9 cellular contexts compared by ENCODE assay signal in the genomic region with DNA sequence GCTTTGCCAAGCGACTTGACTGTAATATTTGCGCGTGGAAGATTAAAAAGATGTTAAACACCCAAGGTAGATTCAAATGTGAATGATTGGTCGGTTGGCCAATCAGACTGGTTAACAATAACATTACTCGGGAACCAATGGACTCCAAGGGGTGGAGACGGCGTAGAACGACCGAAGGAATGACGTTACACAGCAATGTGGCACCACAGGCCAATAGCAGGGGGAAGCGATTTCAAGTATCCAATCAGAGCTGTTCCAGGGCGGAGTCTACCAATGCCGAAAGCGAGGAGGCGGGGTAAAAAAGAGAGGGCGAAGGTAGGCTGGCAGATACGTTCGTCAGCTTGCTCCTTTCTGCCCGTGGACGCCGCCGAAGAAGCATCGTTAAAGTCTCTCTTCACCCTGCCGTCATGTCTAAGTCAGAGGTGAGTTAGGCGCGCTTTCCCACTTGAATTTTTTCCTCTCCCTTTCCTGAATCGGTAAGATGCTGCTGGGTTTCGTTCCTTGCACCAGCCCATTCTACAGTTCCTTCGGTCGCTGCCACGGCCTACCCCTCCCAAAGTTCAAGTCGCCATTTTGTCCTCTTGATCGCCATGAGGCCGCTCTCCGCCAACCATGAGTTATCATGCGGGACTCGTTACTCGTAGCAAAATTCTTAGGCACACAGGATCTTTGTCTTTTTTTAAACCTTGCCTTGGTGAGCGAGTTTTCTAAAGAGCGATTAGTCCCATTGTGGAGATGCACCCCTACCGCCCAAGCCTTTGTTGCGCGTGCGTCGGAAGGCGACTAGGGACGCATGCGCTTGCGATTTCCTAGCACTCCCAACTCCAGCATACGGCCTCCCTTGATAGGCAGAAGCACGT. TPM values are rescaled to one million over a fixed set of nuclear protein-coding genes. Genes with fewer than 3 reads are reported as not detected.
DNase-seq lines count a peak whose midpoint lies in the region; ATAC-seq, FAIRE-seq and TF ChIP-seq lines count a peak whose summit lies in the region.
"Had no signal": no experiment of that assay in that cellular context is flagged by ENCODE, and none has a peak within 500 bp of the region (broad histone marks: within the 10 kb centered on the region; RNA-seq: fewer than 3 reads in every experiment).

A gene (plus strand): TSS at position 326 of the 860 bp plus-strand sequence. CDS start 82 bp downstream, at position 408.

- intact Hi-C loops in kidney (cut with DNase I): no loop called here

- no peak for TF ChIP-seq CTCF in chondrocyte (IDR thresholded peaks at IDR 0.05)
- no peak for TF ChIP-seq CTCF in kidney (IDR thresholded peaks at IDR 0.05; ENCODE audit: borderline replicate concordance, extremely low read depth, insufficient read depth)

- no peaks in the 10 kb centered on the region for H3K9me3 ChIP-seq in kidney (ENCODE audit: control insufficient read depth in 1 of 2, low read length in 2 of 2)

- H3K9me3 Mint-ChIP-seq in chondrocyte (ENCODE audit: low read depth): no peaks in the 10 kb centered on the region

- ATAC-seq in HG03378 (IDR thresholded peaks at IDR 0.05; ENCODE audit: unreplicated experiment): peak; percentile 87

- peak within 1 kb of the TSS; percentile 96 to 100 for H3K9ac ChIP-seq in kidney (ENCODE audit: low read length in 2 of 2)

- H3K4me3 Mint-ChIP-seq in chondrocyte (ENCODE audit: unreplicated experiment): no peak within 1 kb of the TSS
- H3K4me3 Mint-ChIP-seq: activated naive CD8-positive, alpha-beta T cell had no signal

- H3K4me1 Mint-ChIP-seq in chondrocyte (ENCODE audit: low read depth): peaks cover 52% of the 10 kb centered on the region

- H3K27ac ChIP-seq in kidney (ENCODE audit: low read depth in 2 of 2, low read length in 2 of 2): peak within 1 kb of the TSS; percentile 94 to 98

- H3K27me3 Mint-ChIP-seq in chondrocyte (ENCODE audit: low read depth): no peaks in the 10 kb centered on the region
- H3K27me3 Mint-ChIP-seq: activated naive CD8-positive, alpha-beta T cell had no signal

- H3K4me1 ChIP-seq in kidney (ENCODE audit: control insufficient read depth in 1 of 2, insufficient read depth in 1 of 2, low read depth in 1 of 2, low read length in 2 of 2): peaks cover 22 to 26% of the 10 kb centered on the region in 2 donors

- peak; percentile 95 for FAIRE-seq in kidney (lab: Jason Lieb, UNC)

- H3K36me3 Mint-ChIP-seq in chondrocyte (ENCODE audit: low read depth): peaks cover 38% of the 10 kb centered on the region

- peak within 1 kb of the TSS; percentile 95 to 100 for H3K4me3 ChIP-seq in kidney (ENCODE audit: low read length in 2 of 2)

- DNase-seq in AML-193 (lab: John Stamatoyannopoulos, UW) (peak; percentile 99), NCI-H510A (lab: John Stamatoyannopoulos, UW) (peak; percentile 96), chondrocyte (ENCODE audit: low spot score) (no peak), kidney (peak; percentile 97)
- DNase-seq in activated CD4-positive, alpha-beta T cell treated with anti-CD3 and anti-CD28 coated beads for 1 hour: peak; percentile 91
- peak; percentile 94 for DNase-seq in stimulated activated CD4-positive, alpha-beta T cell treated with anti-CD3 and anti-CD28 coated beads, Interleukin-15, amount 100 ng/mL, for 24 hours

- no peak within 1 kb of the TSS for H3K27ac Mint-ChIP-seq in chondrocyte (ENCODE audit: unreplicated experiment)
- H3K27ac Mint-ChIP-seq: activated naive CD8-positive, alpha-beta T cell had no signal

- TF ChIP-seq POLR2A in GM19099 (IDR thresholded peaks at IDR 0.05; ENCODE audit: extremely low read depth, insufficient read length, low read depth): peak; percentile 99

- H3K36me3 ChIP-seq in kidney (ENCODE audit: control insufficient read depth in 1 of 2, insufficient read depth in 2 of 2, low read length in 2 of 2): peaks cover 23 to 37% of the 10 kb centered on the region in 2 donors

RNA-seq across cellular contexts. Expression of the gene that starts here (rescaled TPM):
- total RNA-seq in chondrocyte (485 to 774 TPM (median 502 TPM) in 3 replicates), kidney (964 TPM)
- 648 TPM for polyA plus RNA-seq in kidney (ENCODE audit: insufficient read depth, low read depth, low replicate concordance)
